20 cellular contexts compared by ENCODE assay signal in the genomic region with DNA sequence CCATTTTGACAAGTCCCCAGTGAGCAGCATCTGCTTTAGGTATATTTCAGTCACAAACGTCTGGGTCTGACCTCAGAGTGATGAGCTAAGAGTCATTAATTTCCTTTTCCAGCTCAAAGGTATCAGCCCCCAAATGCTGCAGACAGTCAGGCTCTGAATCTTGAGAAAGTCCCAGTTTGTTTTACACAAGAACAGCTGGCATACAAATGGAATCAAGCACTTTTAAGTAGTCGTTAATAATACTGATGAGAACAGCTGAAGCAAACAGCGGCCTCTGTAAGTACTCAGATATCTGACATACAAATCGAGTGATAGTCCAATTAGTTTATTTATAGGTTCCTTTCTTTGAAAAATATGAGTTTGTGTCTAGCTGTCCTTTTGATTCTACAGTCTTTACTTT. TPM values are rescaled to one million over a fixed set of nuclear protein-coding genes. Genes with fewer than 3 reads are reported as not detected.
DNase-seq lines count a peak whose midpoint lies in the region; ATAC-seq and TF ChIP-seq lines count a peak whose summit lies in the region.
"Had no signal": no experiment of that assay in that cellular context is flagged by ENCODE, and none has a peak within 500 bp of the region (broad histone marks: within the 10 kb centered on the region; RNA-seq: fewer than 3 reads in every experiment).

No MANE protein-coding gene starts in this region.

- H3K79me2 ChIP-seq in SK-N-SH (ENCODE audit: insufficient read depth) = no peaks in the 10 kb centered on the region

- H3K27me3 ChIP-seq in SK-N-SH (ENCODE audit: insufficient read depth) (no peaks in the 10 kb centered on the region), SJCRH30 (no peaks in the 10 kb centered on the region)
- H3K27me3 ChIP-seq: BLaER1 treated with 17β-estradiol and CSF1 and Interleukin-3, amounts not matched to agents 10 nM and 100 nM had no signal

- peak overlapping the region in 1 of 3 experiments; percentile 38 for H3K4me3 Mint-ChIP-seq in nephron
- H3K4me3 Mint-ChIP-seq in activated T-cell treated with anti-CD3 and anti-CD28 coated beads, Interleukin-2, amount 50 U/mL, for 4 hours = no peak overlapping the region
- no peak overlapping the region for H3K4me3 Mint-ChIP-seq in activated T-helper 2 cell treated with anti-CD3 and anti-CD28 coated beads, Interferon-gamma antibody, Interleukin-2, Interleukin-4, amounts not matched to agents 10 μg/mL and 5 μg/mL and 100 μg/mL, durations not matched to agents 14 hours and 24 hours and 36 hours (ENCODE audit: low read depth)
- H3K4me3 Mint-ChIP-seq: CD4-positive, alpha-beta T cell; T-cell had no signal

- H3K36me3 ChIP-seq in SK-N-SH (replicated peaks in 1 of 2; ENCODE audit: control insufficient read depth in 1 of 2, insufficient read depth in 2 of 2, low read length in 1 of 2) (no peaks in the 10 kb centered on the region), SJCRH30 (no peaks in the 10 kb centered on the region)
- H3K36me3 ChIP-seq: BLaER1 treated with 17β-estradiol and CSF1 and Interleukin-3, amounts not matched to agents 10 nM and 100 nM had no signal

- no peak for TF ChIP-seq POLR2A in erythroblast (IDR thresholded peaks at IDR 0.05; ENCODE audit: low read length)

- no peak overlapping the region for H3K4me2 ChIP-seq in SK-N-SH
- H3K4me2 ChIP-seq: A549; BLaER1 treated with 17β-estradiol and CSF1 and Interleukin-3, amounts not matched to agents 10 nM and 100 nM had no signal

- no peaks in the 10 kb centered on the region for H3F3A ChIP-seq in SK-N-SH (replicated peaks; ENCODE audit: insufficient read depth)

- TF ChIP-seq RAD21 in SK-N-SH (IDR thresholded peaks at IDR 0.05; ENCODE audit: low read length) = no peak

- peaks cover 8% of the 10 kb centered on the region for H3K9me3 Mint-ChIP-seq in nephron
- H3K9me3 Mint-ChIP-seq in activated T-cell treated with anti-CD3 and anti-CD28 coated beads, Interleukin-2, amount 50 U/mL, for 4 hours = no peaks in the 10 kb centered on the region
- no peaks in the 10 kb centered on the region for H3K9me3 Mint-ChIP-seq in activated T-helper 2 cell treated with anti-CD3 and anti-CD28 coated beads, Interferon-gamma antibody, Interleukin-2, Interleukin-4, amounts not matched to agents 10 μg/mL and 5 μg/mL and 100 μg/mL, durations not matched to agents 14 hours and 24 hours and 36 hours
- H3K9me3 Mint-ChIP-seq: CD4-positive, alpha-beta T cell; T-cell had no signal

- no peaks in the 10 kb centered on the region for H3K36me3 Mint-ChIP-seq in nephron (ENCODE audit: low read depth)
- H3K36me3 Mint-ChIP-seq in activated T-cell treated with anti-CD3 and anti-CD28 coated beads, Interleukin-2, amount 50 U/mL, for 4 hours (ENCODE audit: insufficient read depth) = no peaks in the 10 kb centered on the region
- no peaks in the 10 kb centered on the region for H3K36me3 Mint-ChIP-seq in activated T-helper 2 cell treated with anti-CD3 and anti-CD28 coated beads, Interferon-gamma antibody, Interleukin-2, Interleukin-4, amounts not matched to agents 10 μg/mL and 5 μg/mL and 100 μg/mL, durations not matched to agents 14 hours and 24 hours and 36 hours (ENCODE audit: low read depth)
- H3K36me3 Mint-ChIP-seq: T-cell had no signal

- H2AFZ ChIP-seq in SK-N-SH (ENCODE audit: low read depth) = no peak overlapping the region

- H3K27ac ChIP-seq in SK-N-SH (ENCODE audit: low read depth in 2 of 2, low read length in 1 of 2) (no peak overlapping the region), SJCRH30 (no peak overlapping the region)
- H3K27ac ChIP-seq: A549; BLaER1 treated with 17β-estradiol and CSF1 and Interleukin-3, amounts not matched to agents 10 nM and 100 nM had no signal

- intact Hi-C loops in activated T-helper 2 cell treated with anti-CD3 and anti-CD28 coated beads, Interferon-gamma antibody, Interleukin-2, Interleukin-4, amounts not matched to agents 10 μg/mL and 5 μg/mL and 100 μg/mL, durations not matched to agents 14 hours and 24 hours and 36 hours (cut with micrococcal nuclease) = no loop called here

- peak overlapping the region; percentile 66 to 92 (median 73) for H3K27ac Mint-ChIP-seq in nephron
- no peak overlapping the region for H3K27ac Mint-ChIP-seq in activated T-helper 2 cell treated with anti-CD3 and anti-CD28 coated beads, Interferon-gamma antibody, Interleukin-2, Interleukin-4, amounts not matched to agents 10 μg/mL and 5 μg/mL and 100 μg/mL, durations not matched to agents 14 hours and 24 hours and 36 hours
- H3K27ac Mint-ChIP-seq: CD4-positive, alpha-beta T cell; T-cell had no signal

- no peak for TF ChIP-seq EP300 in SK-N-SH (IDR thresholded peaks at IDR 0.05; ENCODE audit: borderline replicate concordance in 1 of 2, low read depth in 1 of 2, low read length in 1 of 2)

- POLR2A ChIA-PET in SK-N-SH (lab: Yijun Ruan, JAX) = no interaction called here

- DNase-seq in SK-N-SH (no peak), SJCRH30 (peak; percentile 28 to 74), erythroblast (lab: John Stamatoyannopoulos, UW) (no peak)
- DNase-seq in activated T-cell treated with anti-CD3 and anti-CD28 coated beads, Interleukin-2, amount 50 U/mL, for 4 hours = no peak
- DNase-seq in activated T-helper 2 cell treated with anti-CD3 and anti-CD28 coated beads, Interferon-gamma antibody, Interleukin-2, Interleukin-4, amounts not matched to agents 10 μg/mL and 5 μg/mL and 100 μg/mL, durations not matched to agents 14 hours and 24 hours and 36 hours (ENCODE audit: low spot score) = no peak
- DNase-seq: AML-193; CD4-positive, alpha-beta T cell; IMR-90; NCI-H1092; NCI-H1436 treated with DMSO at 0.1 percent for 48 hours; NCI-H187 treated with DMSO at 0.1 percent for 48 hours; NCI-H446 treated with DMSO at 0.1 percent for 48 hours; NCI-H748 treated with DMSO at 0.1 percent for 48 hours; NK-92 treated with Interleukin-12 subunit alpha and Interleukin-12 subunit beta, amount 100 ng/mL, for 24 hours; PC-3; T-cell had no signal

- H3K4me1 ChIP-seq in SK-N-SH (ENCODE audit: control insufficient read depth in 1 of 2, insufficient read depth in 2 of 2, low read depth in 1 of 2, low read length in 1 of 2) (peaks cover 0 to 5% of the 10 kb centered on the region in 2 experiments; a peak in 2 of 4 replicates), SJCRH30 (peaks cover 19% of the 10 kb centered on the region)
- H3K4me1 ChIP-seq: BLaER1 treated with 17β-estradiol and CSF1 and Interleukin-3, amounts not matched to agents 10 nM and 100 nM had no signal

- H4K20me1 ChIP-seq in SK-N-SH (ENCODE audit: insufficient read depth) = no peaks in the 10 kb centered on the region
- H4K20me1 ChIP-seq: BLaER1 treated with 17β-estradiol and CSF1 and Interleukin-3, amounts not matched to agents 10 nM and 100 nM had no signal

- H3K9ac ChIP-seq in SK-N-SH = no peak overlapping the region
- H3K9ac ChIP-seq: BLaER1 treated with 17β-estradiol and CSF1 and Interleukin-3, amounts not matched to agents 10 nM and 100 nM had no signal

- H3K9me3 ChIP-seq in SK-N-SH (no peaks in the 10 kb centered on the region), SJCRH30 (replicated peaks) (no peaks in the 10 kb centered on the region)
- H3K9me3 ChIP-seq: A549; BLaER1 treated with 17β-estradiol and CSF1 and Interleukin-3, amounts not matched to agents 10 nM and 100 nM had no signal

- CTCF ChIA-PET in SK-N-SH (lab: Yijun Ruan, JAX) = interaction anchor here (1.0 to 1.8 kb wide), 2 partner anchors 10 to 57 kb away, joined by 4 read pairs; no protein-coding TSS in a partner anchor

- no peaks in the 10 kb centered on the region for H3K9me2 ChIP-seq in SK-N-SH

- ATAC-seq in SK-N-SH treated with all-trans-retinoic acid at 6 μM for 48 hours = no peak
- ATAC-seq in activated T-cell treated with anti-CD3 and anti-CD28 coated beads, Interleukin-2, amount 50 U/mL, for 4 hours = no peak
- ATAC-seq: A549, PC-3, T-cell had no signal

- H3K4me3 ChIP-seq in SK-N-SH (ENCODE audit: low read depth in 2 of 2, low read length in 1 of 2) (no peak overlapping the region), SJCRH30 (no peak overlapping the region)
- H3K4me3 ChIP-seq: A549; BLaER1 treated with 17β-estradiol and CSF1 and Interleukin-3, amounts not matched to agents 10 nM and 100 nM had no signal

- 31% methylated on average over 4 of the region's 4 CpGs for WGBS in SK-N-SH (ENCODE audit: low lambda C conversion rate)

- H3K4me1 Mint-ChIP-seq in nephron = peaks cover 43% of the 10 kb centered on the region
- no peaks in the 10 kb centered on the region for H3K4me1 Mint-ChIP-seq in activated T-cell treated with anti-CD3 and anti-CD28 coated beads, Interleukin-2, amount 50 U/mL, for 4 hours (ENCODE audit: low read depth)
- H3K4me1 Mint-ChIP-seq in activated T-helper 2 cell treated with anti-CD3 and anti-CD28 coated beads, Interferon-gamma antibody, Interleukin-2, Interleukin-4, amounts not matched to agents 10 μg/mL and 5 μg/mL and 100 μg/mL, durations not matched to agents 14 hours and 24 hours and 36 hours (ENCODE audit: low read depth) = no peaks in the 10 kb centered on the region
- H3K4me1 Mint-ChIP-seq: T-cell had no signal

- no peaks in the 10 kb centered on the region for H3K27me3 Mint-ChIP-seq in nephron (ENCODE audit: low read depth)
- peaks cover 21% of the 10 kb centered on the region for H3K27me3 Mint-ChIP-seq in activated T-cell treated with anti-CD3 and anti-CD28 coated beads, Interleukin-2, amount 50 U/mL, for 4 hours (ENCODE audit: low read depth)
- peaks cover 7% of the 10 kb centered on the region for H3K27me3 Mint-ChIP-seq in activated T-helper 2 cell treated with anti-CD3 and anti-CD28 coated beads, Interferon-gamma antibody, Interleukin-2, Interleukin-4, amounts not matched to agents 10 μg/mL and 5 μg/mL and 100 μg/mL, durations not matched to agents 14 hours and 24 hours and 36 hours (ENCODE audit: low read depth)

- TF ChIP-seq CTCF in SK-N-SH (IDR thresholded peaks at IDR 0.05) (no peak), nephron (IDR thresholded peaks at IDR 0.05; ENCODE audit: unreplicated experiment in 3 of 3) (no peak)

TF ChIP-seq in SK-N-SH, 30 proteins besides CTCF, POLR2A, EP300 and RAD21 (continues in another document):
- TF ChIP-seq YY1 (IDR thresholded peaks at IDR 0.05; ENCODE audit: low read depth) = no peak

RNA-seq across cellular contexts. Expression of gene MSRB2, which starts 49.3 kb away (rescaled TPM):
- polyA plus RNA-seq in SK-N-SH (2012; rRNA removed) = 42.3 and 44.0 TPM in 2 replicates
- polyA plus RNA-seq in SK-N-SH (2012; cell fraction: cytosol; rRNA removed) = 44.9 and 47.2 TPM in 2 replicates
- 31.6 and 39.4 TPM in 2 replicates for polyA plus RNA-seq in SK-N-SH (2012; cell fraction: nucleus; rRNA removed)
- total RNA-seq in SJCRH30 (2014; rRNA removed; shearing (Covaris generic)) = 22.7 and 23.8 TPM in 2 replicates
- 1 to 10 TPM in 2 of 3 donors, under 1 TPM in 1; 0.99 to 1.3 (median 1.1) TPM for total RNA-seq in activated T-cell treated with anti-CD3 and anti-CD28 coated beads, Interleukin-2, amount 50 U/mL, for 4 hours
- total RNA-seq in activated T-helper 2 cell treated with anti-CD3 and anti-CD28 coated beads, Interferon-gamma antibody, Interleukin-2, Interleukin-4, amounts not matched to agents 10 μg/mL and 5 μg/mL and 100 μg/mL, durations not matched to agents 14 hours and 24 hours and 36 hours = 4.0 and 4.4 TPM in 2 replicates

Comparison
In these comparisons a context has a peak if more than half of its experiments do, and no peak if none do; other contexts are left out.
1. DNase-seq: peak in SJCRH30 (2 of 2); none in SK-N-SH (single experiment), erythroblast (0 of 2), activated T-cell treated with anti-CD3 and anti-CD28 coated beads, Interleukin-2, amount 50 U/mL, for 4 hours (single experiment) and activated T-helper 2 cell treated with anti-CD3 and anti-CD28 coated beads, Interferon-gamma antibody, Interleukin-2, Interleukin-4, amounts not matched to agents 10 μg/mL and 5 μg/mL and 100 μg/mL, durations not matched to agents 14 hours and 24 hours and 36 hours (single experiment).